Comparison of ENCODE assay signal across 8 cellular contexts in the genomic region with DNA sequence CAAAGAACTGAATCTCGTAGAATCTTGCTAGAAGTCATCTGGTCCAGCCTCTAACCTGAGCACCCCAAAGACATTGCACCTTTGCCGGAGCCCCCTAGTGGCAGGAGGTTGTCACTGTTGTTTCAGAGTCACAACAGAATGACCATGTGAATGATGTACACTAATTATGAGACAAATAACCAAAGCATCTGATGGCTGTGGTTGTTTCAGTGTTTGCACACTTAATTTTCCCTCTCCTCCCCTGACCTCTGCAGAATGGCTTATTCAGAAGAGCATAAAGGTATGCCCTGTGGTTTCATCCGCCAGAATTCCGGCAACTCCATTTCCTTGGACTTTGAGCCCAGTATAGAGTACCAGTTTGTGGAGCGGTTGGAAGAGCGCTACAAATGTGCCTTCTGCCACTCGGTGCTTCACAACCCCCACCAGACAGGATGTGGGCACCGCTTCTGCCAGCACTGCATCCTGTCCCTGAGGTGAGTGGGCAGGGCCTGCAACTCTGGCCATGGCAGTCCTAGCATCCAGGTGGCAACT. TPM values are rescaled to one million over a fixed set of nuclear protein-coding genes. Genes with fewer than 3 reads are reported as not detected.
A peak's percentile ranks its signal among the peaks of the same experiment; 100 is the strongest.
DNase-seq lines count a peak whose midpoint lies in the region; ATAC-seq, FAIRE-seq and TF ChIP-seq lines count a peak whose summit lies in the region.

No MANE protein-coding gene starts in this region.

- TF ChIP-seq CTCF in Calu3 (IDR thresholded peaks at IDR 0.05; ENCODE audit: unreplicated experiment) (peak; percentile 92), breast epithelium (IDR thresholded peaks at IDR 0.05) (peak; percentile 22 to 59 (median 46)), natural killer cell (IDR thresholded peaks at IDR 0.05) (peak; percentile 82)

- H3K27ac ChIP-seq in breast epithelium = no peak overlapping the region

- H3K9me3 Mint-ChIP-seq in Calu3 (ENCODE audit: low read depth, unreplicated experiment) (no peaks in the 10 kb centered on the region), natural killer cell (no peaks in the 10 kb centered on the region)

- DNase-seq in Calu3 (peak; percentile 77), T-helper 9 cell (peak; percentile 48), breast epithelium (ENCODE audit: low spot score in 2 of 2) (peak in 1 of 2 donors; percentile 56), natural killer cell (peak; percentile 44), frontal cortex (ENCODE audit: low spot score in 2 of 2) (no peak), NCI-H774 (lab: John Stamatoyannopoulos, UW) (no peak)

- no peaks in the 10 kb centered on the region for H3K4me1 ChIP-seq in breast epithelium

- no peak overlapping the region for H3K27ac Mint-ChIP-seq in Calu3 (ENCODE audit: unreplicated experiment)
- peak overlapping the region; percentile 74 to 86 for H3K27ac Mint-ChIP-seq in natural killer cell

- H3K27me3 Mint-ChIP-seq in Calu3 (ENCODE audit: unreplicated experiment) = no peaks in the 10 kb centered on the region
- H3K27me3 Mint-ChIP-seq in natural killer cell (ENCODE audit: low read depth in 2 of 2) = no peaks in the 10 kb centered on the region

- H3K27me3 ChIP-seq in breast epithelium = no peaks in the 10 kb centered on the region

- no TSS peak for BruUV-seq in Calu3 (replicated peaks; lab: Mats Ljungman, UMichigan)

- peaks cover 18% of the 10 kb centered on the region for H3K4me1 Mint-ChIP-seq in Calu3 (ENCODE audit: low read depth, unreplicated experiment)
- peaks cover 58 to 74% of the 10 kb centered on the region in 2 donors for H3K4me1 Mint-ChIP-seq in natural killer cell

- no peak for FAIRE-seq in frontal cortex (lab: Jason Lieb, UNC)

- intact Hi-C loops in Calu3 (cut with micrococcal nuclease; ENCODE audit: unreplicated experiment) = loop anchor here (1.0 kb wide), 1 partner anchor 30 kb away; no protein-coding TSS in a partner anchor
- intact Hi-C loops in breast epithelium (cut with DNase I; ENCODE audit: low total_unique reads) = no loop called here
- intact Hi-C loops in natural killer cell (cut with micrococcal nuclease) = loop anchor here (1.0 kb wide), 1 partner anchor 30 kb away; no protein-coding TSS in a partner anchor

- H3K36me3 Mint-ChIP-seq in Calu3 (ENCODE audit: insufficient read depth, unreplicated experiment) (no peaks in the 10 kb centered on the region), natural killer cell (no peaks in the 10 kb centered on the region)

- TF ChIP-seq POLR2A in breast epithelium (IDR thresholded peaks at IDR 0.05) = no peak

- ATAC-seq in GM19438 (IDR thresholded peaks at IDR 0.05; ENCODE audit: low read depth, unreplicated experiment) (peak; percentile 86), HG03460 (IDR thresholded peaks at IDR 0.05; ENCODE audit: unreplicated experiment) (peak; percentile 78), natural killer cell (peak; percentile 77 to 88 (median 77))

- CTCF ChIA-PET in Calu3 (lab: Charles Lee) = no interaction called here

- H3K4me3 Mint-ChIP-seq in Calu3 (ENCODE audit: low read depth, unreplicated experiment) = no peak overlapping the region
- peak overlapping the region; percentile 82 for H3K4me3 Mint-ChIP-seq in natural killer cell

- peaks cover 0 to 4% of the 10 kb centered on the region in 2 donors for H3K9me3 ChIP-seq in breast epithelium

- no peaks in the 10 kb centered on the region for H3K36me3 ChIP-seq in breast epithelium

- H3K4me3 ChIP-seq in breast epithelium = no peak overlapping the region

RNA-seq across cellular contexts. Expression of a gene that starts 26.4 kb away (rescaled TPM):
- total RNA-seq in Calu3 (2022) (13.7 and 15.2 TPM in 2 replicates), breast epithelium (10 to 100 TPM; 10.9 to 28.8 (median 21.8) TPM), natural killer cell (10 to 100 TPM; 52.3 to 74.4 (median 55.6) TPM), frontal cortex (16.3 TPM)

Comparison
In these comparisons a context has a peak if more than half of its experiments do, and no peak if none do; other contexts are left out.
1. DNase-seq: peak in Calu3 (single experiment), T-helper 9 cell (single experiment) and natural killer cell (single experiment); none in frontal cortex (0 of 2) and NCI-H774 (single experiment).
2. Peak in every context shown above with its lines, with median percentiles within 50 percentile points of each other: CTCF ChIP-seq and ATAC-seq.